In genomic region chr4:101122019-101122418, GRCh38 we compare ENCODE assay signal across 21 cellular contexts.
DNase-seq lines count a peak whose midpoint lies in the region; ATAC-seq and TF ChIP-seq lines count a peak whose summit lies in the region.
"Had no signal": no experiment of that assay in that cellular context is flagged by ENCODE, and none has a peak within 500 bp of the region (broad histone marks: within the 10 kb centered on the region; RNA-seq: fewer than 3 reads in every experiment).

No MANE protein-coding gene starts in this region.

- peak; percentile 54 for ATAC-seq in left lung
- no peak for ATAC-seq in activated naive CD4-positive, alpha-beta T cell treated with anti-CD3 and anti-CD28 coated beads, Interleukin-2, amount 50 U/mL, for 72 hours
- ATAC-seq: CD8-positive, alpha-beta T cell had no signal

- H3K9me3 ChIP-seq in left lung (no peaks in the 10 kb centered on the region), thyroid gland (no peaks in the 10 kb centered on the region)
- H3K9me3 ChIP-seq: BLaER1, MG63 had no signal

- DNase-seq in EL (peak; percentile 21), M059J (ENCODE audit: low read depth) (peak; percentile 5), left lung (no peak), ACHN (no peak), thyroid gland (no peak), T1000 (lab: John Stamatoyannopoulos, UW) (no peak)
- DNase-seq in activated naive CD4-positive, alpha-beta T cell treated with anti-CD3 and anti-CD28 coated beads, Interleukin-2, amount 50 U/mL, for 72 hours (ENCODE audit: low spot score in 2 of 2) = no peak
- DNase-seq: CD8-positive, alpha-beta T cell; DMS53; H7; Karpas-422; MG63; NCI-H1048; NCI-H1436; NCI-H2029; NCI-H2171; NCI-H526; PC-9 had no signal

- TF ChIP-seq POLR2A in thyroid gland (IDR thresholded peaks at IDR 0.05) = no peak

- no peaks in the 10 kb centered on the region for H3K36me3 Mint-ChIP-seq in activated naive CD4-positive, alpha-beta T cell treated with anti-CD3 and anti-CD28 coated beads, Interleukin-2, amount 50 U/mL, for 72 hours
- H3K36me3 Mint-ChIP-seq: CD8-positive, alpha-beta T cell had no signal

- H3K27me3 ChIP-seq in left lung (no peaks in the 10 kb centered on the region), thyroid gland (no peaks in the 10 kb centered on the region)
- H3K27me3 ChIP-seq: BLaER1, MG63 had no signal

- TF ChIP-seq CTCF in left lung (IDR thresholded peaks at IDR 0.05) = no peak
- no peak for TF ChIP-seq CTCF in thyroid gland (IDR thresholded peaks at IDR 0.05)

- H3K36me3 ChIP-seq in left lung (no peaks in the 10 kb centered on the region), thyroid gland (no peaks in the 10 kb centered on the region)
- H3K36me3 ChIP-seq: BLaER1, MG63 had no signal

- no peak overlapping the region for H3K27ac Mint-ChIP-seq in activated naive CD4-positive, alpha-beta T cell treated with anti-CD3 and anti-CD28 coated beads, Interleukin-2, amount 50 U/mL, for 72 hours
- H3K27ac Mint-ChIP-seq: CD8-positive, alpha-beta T cell had no signal

- in situ Hi-C loops in ACHN (cut with HindIII; ENCODE audit: low pct_ligation_motif_present, low pct_unique_long_range_greater_than_20kb, low sequenced_read_pairs) = no loop called here

- H3K27ac ChIP-seq in left lung (no peak overlapping the region), thyroid gland (no peak overlapping the region)
- H3K27ac ChIP-seq: BLaER1, HL-60, PC-9 had no signal

- H3K4me1 ChIP-seq in left lung = peaks cover 2 to 7% of the 10 kb centered on the region in 2 donors
- no peaks in the 10 kb centered on the region for H3K4me1 ChIP-seq in thyroid gland

- H3K4me3 ChIP-seq in left lung (no peak overlapping the region), thyroid gland (replicated peaks in 1 of 3) (no peak overlapping the region)
- H3K4me3 ChIP-seq: BLaER1, MG63, PC-9 had no signal

- intact Hi-C loops in left lung (cut with DNase I) (no loop called here), thyroid gland (cut with DNase I) (no loop called here)

- H3K9me3 Mint-ChIP-seq in activated naive CD4-positive, alpha-beta T cell treated with anti-CD3 and anti-CD28 coated beads, Interleukin-2, amount 50 U/mL, for 72 hours = peaks cover under 1 to 4% of the 10 kb centered on the region in 2 donors
- H3K9me3 Mint-ChIP-seq: CD8-positive, alpha-beta T cell; IgD-negative memory B cell had no signal

Comparison
In these comparisons a context has a peak if more than half of its experiments do, and no peak if none do; other contexts are left out.
1. DNase-seq: peak in EL (single experiment) and M059J (single experiment); none in left lung (0 of 2), ACHN (single experiment), thyroid gland (0 of 2), activated naive CD4-positive, alpha-beta T cell treated with anti-CD3 and anti-CD28 coated beads, Interleukin-2, amount 50 U/mL, for 72 hours (0 of 2) and T1000 (single experiment).